In the genomic region with DNA sequence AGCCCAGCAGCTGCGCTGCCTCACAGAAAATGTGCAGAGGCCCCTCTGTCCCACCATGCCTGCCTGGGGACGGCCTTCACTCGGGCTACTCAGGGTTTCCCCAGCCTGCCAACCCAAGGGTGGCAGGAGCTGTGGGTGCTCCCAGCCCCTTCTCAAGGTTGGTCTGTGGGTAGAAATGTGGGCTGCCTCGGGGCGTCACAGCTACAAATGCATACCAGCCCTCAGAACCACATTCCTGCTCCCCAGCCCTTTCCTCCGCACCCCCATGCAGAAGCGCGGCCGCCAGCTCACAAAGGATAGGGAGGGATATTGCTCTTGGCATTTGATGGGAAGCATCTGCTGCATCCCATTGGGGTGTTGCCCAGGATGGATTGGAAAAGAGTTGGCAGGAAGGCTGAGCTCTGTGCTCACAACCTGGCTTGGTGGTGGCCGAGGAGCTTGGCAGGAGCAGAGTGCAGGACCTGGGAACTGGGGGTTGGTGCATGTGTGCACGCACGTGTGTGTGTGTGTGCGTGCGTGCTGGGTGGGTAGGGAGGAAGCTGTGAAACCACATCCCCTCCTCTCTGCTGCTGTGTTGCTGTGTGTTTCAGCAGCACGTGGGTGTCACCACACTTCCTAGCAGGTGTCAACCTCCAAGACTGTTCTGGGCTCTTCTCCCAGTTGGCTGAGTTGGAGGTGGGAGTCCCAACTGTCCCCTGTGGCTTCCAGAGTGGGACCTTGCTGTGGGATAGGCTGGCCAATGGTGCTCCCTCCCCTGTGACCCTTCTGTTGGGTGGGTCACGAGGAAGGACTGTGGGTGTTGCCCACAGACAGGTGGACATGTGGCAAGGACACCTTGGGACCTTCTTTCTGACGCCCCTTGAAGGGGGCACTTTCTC, we compare ENCODE assay signal across 8 cellular contexts.
DNase-seq lines count a peak whose midpoint lies in the region; ATAC-seq and TF ChIP-seq lines count a peak whose summit lies in the region.

No MANE protein-coding gene starts in this region.

- H3K27ac ChIP-seq in brain microvascular endothelial cell: peak overlapping the region; percentile 69
- H3K27ac ChIP-seq in stomach: peak overlapping the region; percentile 70 to 93 (median 87)

- H3K4me1 ChIP-seq in stomach: peaks cover 79 to 100% (median 88%) of the 10 kb centered on the region in 4 donors

- no peak for TF ChIP-seq POLR2A in stomach (IDR thresholded peaks at IDR 0.05)

- intact Hi-C loops in stomach (cut with DNase I; ENCODE audit: low total_unique reads): no loop called here

- ATAC-seq in HG02970 (IDR thresholded peaks at IDR 0.05; ENCODE audit: low FRiP score, unreplicated experiment): peak; percentile 27

- in situ Hi-C loops in GM13977 (cut with MboI; ENCODE audit: low pct_unique_long_range_greater_than_20kb, low sequenced_read_pairs, unreplicated experiment): no loop called here
- in situ Hi-C loops in brain microvascular endothelial cell (cut with HindIII; ENCODE audit: low pct_ligation_motif_present, low sequenced_read_pairs): no loop called here

- peaks cover 5% of the 10 kb centered on the region for H3K36me3 ChIP-seq in brain microvascular endothelial cell (replicated peaks)
- peaks cover 0 to 4% (median 0%) of the 10 kb centered on the region in 4 donors for H3K36me3 ChIP-seq in stomach

- H3K27me3 ChIP-seq in brain microvascular endothelial cell (replicated peaks) (no peaks in the 10 kb centered on the region), stomach (no peaks in the 10 kb centered on the region)

- H3K9me3 ChIP-seq in stomach: no peaks in the 10 kb centered on the region

- TF ChIP-seq CTCF in GM13977 (IDR thresholded peaks at IDR 0.05; ENCODE audit: extremely low read depth, insufficient read depth, missing control alignments) (no peak), brain microvascular endothelial cell (IDR thresholded peaks at IDR 0.05; ENCODE audit: low read depth, low read length, missing control alignments) (no peak), stomach (IDR thresholded peaks at IDR 0.05) (no peak)

- H3K4me3 ChIP-seq in brain microvascular endothelial cell (ENCODE audit: low read depth, low read length) (no peak overlapping the region), stomach (peak overlapping the region in 3 of 4 donors; percentile 4 to 30 (median 6))

- DNase-seq in GM13977 (ENCODE audit: low spot score): peak; percentile 78
- peak; percentile 88 for DNase-seq in T-helper 22 cell (ENCODE audit: low read depth)
- DNase-seq in brain microvascular endothelial cell: no peak
- DNase-seq in middle frontal gyrus (ENCODE audit: extremely low spot score, low spot score): peak; percentile 56
- peak; percentile 57 for DNase-seq in stomach
- DNase-seq in DMS153 (lab: John Stamatoyannopoulos, UW): no peak
- no peak for DNase-seq in LoVo (ENCODE audit: low spot score)

- TF ChIP-seq EP300 in stomach (IDR thresholded peaks at IDR 0.05): no peak

- 31 to 43% (median 33%) methylated on average over 12 to 17 of the region's 17 CpGs for WGBS in stomach, 5 donors

Comparison
In these comparisons a context has a peak if more than half of its experiments do, and no peak if none do; other contexts are left out.
1. DNase-seq: peak in GM13977 (single experiment), T-helper 22 cell (single experiment), middle frontal gyrus (single experiment) and stomach (single experiment); none in brain microvascular endothelial cell (single experiment), DMS153 (single experiment) and LoVo (single experiment).